8 cellular contexts compared by ENCODE assay signal in the genomic region with DNA sequence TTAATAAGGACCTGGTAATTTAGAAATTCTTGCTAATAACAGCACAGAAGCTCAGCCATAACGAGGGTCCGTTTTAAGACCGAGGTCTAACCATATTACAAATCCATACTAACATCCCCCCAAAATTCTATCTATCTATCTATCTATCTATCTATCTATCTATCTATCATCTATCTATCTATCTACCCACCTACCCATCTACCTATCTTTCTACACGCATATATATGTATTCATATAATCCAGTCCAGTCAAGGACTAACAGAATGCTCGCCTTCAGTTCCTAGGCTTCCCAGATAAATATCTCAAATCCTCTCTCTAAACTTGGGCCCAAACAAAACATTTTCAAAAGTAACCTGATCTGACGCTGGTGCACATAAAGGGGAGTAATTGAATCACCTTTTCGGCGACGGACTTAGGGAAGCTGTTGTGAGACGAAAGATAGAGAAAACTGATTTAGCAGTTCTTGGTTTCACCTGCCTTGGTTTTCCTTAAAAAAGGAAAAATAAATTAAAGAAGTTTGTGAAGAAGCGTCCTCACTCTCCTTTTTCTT. TPM values are rescaled to one million over a fixed set of nuclear protein-coding genes. Genes with fewer than 3 reads are reported as not detected.
DNase-seq lines count a peak whose midpoint lies in the region; ATAC-seq and TF ChIP-seq lines count a peak whose summit lies in the region.

No MANE protein-coding gene starts in this region.

- H3K9me3 Mint-ChIP-seq in activated CD4-positive, alpha-beta T cell treated with anti-CD3 and anti-CD28 coated beads for 36 hours (ENCODE audit: low read depth): no peaks in the 10 kb centered on the region

- H3K27me3 Mint-ChIP-seq in activated CD4-positive, alpha-beta T cell treated with anti-CD3 and anti-CD28 coated beads for 36 hours: no peaks in the 10 kb centered on the region

- no peak for TF ChIP-seq CTCF in thoracic aorta (IDR thresholded peaks at IDR 0.05)

- H3K9me3 ChIP-seq in SJSA1 (replicated peaks) (no peaks in the 10 kb centered on the region), iPS-18c (ENCODE audit: control insufficient read depth, insufficient read depth, low read length) (no peaks in the 10 kb centered on the region), thoracic aorta (no peaks in the 10 kb centered on the region)

- intact Hi-C loops in activated CD4-positive, alpha-beta T cell treated with anti-CD3 and anti-CD28 coated beads for 36 hours (cut with DNase I, micrococcal nuclease): loop anchor here (1.0 to 10.0 kb wide), 6 partner anchors 14 to 1200 kb away; partner anchors contain the start of genes HMGN4 (in 2 of the 2) and ZNF184 (in 1 of the 2)

- no peak overlapping the region for H3K27ac Mint-ChIP-seq in activated CD4-positive, alpha-beta T cell treated with anti-CD3 and anti-CD28 coated beads for 36 hours

- H3K27ac ChIP-seq in SJSA1 (no peak overlapping the region), thoracic aorta (peak overlapping the region; percentile 72 to 91)

- peaks cover 27% of the 10 kb centered on the region for H3K4me1 Mint-ChIP-seq in activated CD4-positive, alpha-beta T cell treated with anti-CD3 and anti-CD28 coated beads for 36 hours

- no peaks in the 10 kb centered on the region for H3K36me3 Mint-ChIP-seq in activated CD4-positive, alpha-beta T cell treated with anti-CD3 and anti-CD28 coated beads for 36 hours (ENCODE audit: low read depth)

- H3K27me3 ChIP-seq in SJSA1 (replicated peaks): no peaks in the 10 kb centered on the region
- no peaks in the 10 kb centered on the region for H3K27me3 ChIP-seq in thoracic aorta (replicated peaks; ENCODE audit: insufficient read depth)

- H3K36me3 ChIP-seq in SJSA1 (no peaks in the 10 kb centered on the region), thoracic aorta (no peaks in the 10 kb centered on the region)

- H3K4me3 ChIP-seq in SJSA1 (peak overlapping the region; percentile 41), iPS-18c (ENCODE audit: insufficient read depth, low read depth, low read length) (peak overlapping the region; percentile 66), thoracic aorta (peak overlapping the region; percentile 70)

- POLR2A ChIA-PET in activated CD4-positive, alpha-beta T cell treated with anti-CD3 and anti-CD28 coated beads for 36 hours (lab: Charles Lee): interaction anchor here (1.0 kb wide), 1 partner anchor 595 kb away, joined by 3 read pairs; no protein-coding TSS in a partner anchor

- CTCF ChIA-PET in activated CD4-positive, alpha-beta T cell treated with anti-CD3 and anti-CD28 coated beads for 36 hours (lab: Charles Lee): interaction anchor here (1.0 to 3.5 kb wide), 8 partner anchors 15 to 302 kb away, joined by 3 to 15 read pairs (median 4); partner anchors contain the start of gene HMGN4

- DNase-seq in NCI-H146 (lab: John Stamatoyannopoulos, UW): peak; percentile 37
- no peak for DNase-seq in NCI-H146 treated with DMSO at 0.1 percent for 48 hours (lab: John Stamatoyannopoulos, UW; ENCODE audit: unreplicated experiment)
- DNase-seq in SJSA1 (ENCODE audit: low read depth in 1 of 2, low spot score in 2 of 2): no peak
- DNase-seq in thoracic aorta (ENCODE audit: low spot score): no peak
- DNase-seq in activated CD4-positive, alpha-beta T cell treated with anti-CD3 and anti-CD28 coated beads for 36 hours: no peak
- DNase-seq in HPDE6-E6E7 (ENCODE audit: extremely low spot score): no peak

- no peak overlapping the region for H3K4me3 Mint-ChIP-seq in activated CD4-positive, alpha-beta T cell treated with anti-CD3 and anti-CD28 coated beads for 36 hours

- ATAC-seq in thoracic aorta (ENCODE audit: insufficient number of reproducible peaks, low FRiP score, low read depth): no peak
- ATAC-seq in activated CD4-positive, alpha-beta T cell treated with anti-CD3 and anti-CD28 coated beads for 36 hours: no peak
- ATAC-seq in GM21619 (IDR thresholded peaks at IDR 0.05; ENCODE audit: unreplicated experiment): no peak

- H3K4me1 ChIP-seq in SJSA1 (replicated peaks): peaks cover 14% of the 10 kb centered on the region
- H3K4me1 ChIP-seq in thoracic aorta (ENCODE audit: control insufficient read depth in 1 of 2, low read depth in 2 of 2): peaks cover 7 to 27% of the 10 kb centered on the region in 2 donors

RNA-seq across cellular contexts. Expression of gene HMGN4, which starts 14.5 kb away (rescaled TPM):
- 110 TPM in 2 replicates for total RNA-seq in SJSA1 (2014; rRNA removed; shearing (Covaris generic))
- total RNA-seq in thoracic aorta: 10 to 100 TPM; 41.3 to 45.9 TPM
- 10 to 100 TPM; 63.6 to 86.4 TPM for total RNA-seq in activated CD4-positive, alpha-beta T cell treated with anti-CD3 and anti-CD28 coated beads for 36 hours

RNA-seq across cellular contexts. Expression of gene ABT1, which starts 44.0 kb away (rescaled TPM):
- total RNA-seq in SJSA1 (2014; rRNA removed; shearing (Covaris generic)): 16.9 and 27.4 TPM in 2 replicates
- total RNA-seq in thoracic aorta: 10 to 100 TPM; 11.8 to 17.1 TPM
- 10 to 100 TPM; 21.5 to 24.9 TPM for total RNA-seq in activated CD4-positive, alpha-beta T cell treated with anti-CD3 and anti-CD28 coated beads for 36 hours

RNA-seq across cellular contexts. Expression of gene BTN1A1, which starts 52.6 kb away (rescaled TPM):
- not detected in 2 replicates for total RNA-seq in SJSA1 (2014; rRNA removed; shearing (Covaris generic))
- not detected for total RNA-seq in thoracic aorta
- total RNA-seq in activated CD4-positive, alpha-beta T cell treated with anti-CD3 and anti-CD28 coated beads for 36 hours: not detected
